Comparison of ENCODE assay signal across 25 cellular contexts in genomic region chr12:66603458-66603857, GRCh38.
DNase-seq lines count a peak whose midpoint lies in the region; ATAC-seq and TF ChIP-seq lines count a peak whose summit lies in the region.
"Had no signal": no experiment of that assay in that cellular context is flagged by ENCODE, and none has a peak within 500 bp of the region (broad histone marks: within the 10 kb centered on the region; RNA-seq: fewer than 3 reads in every experiment).

No MANE protein-coding gene starts in this region.

- H3K9me2 ChIP-seq in DOHH2 (replicated peaks; ENCODE audit: control insufficient read depth, low read length) = no peaks in the 10 kb centered on the region

- ATAC-seq in upper lobe of right lung (no peak), HG03460 (IDR thresholded peaks at IDR 0.05; ENCODE audit: unreplicated experiment) (no peak)
- ATAC-seq: activated CD8-positive, alpha-beta T cell treated with anti-CD3 and anti-CD28 coated beads, Interleukin-2, amount 10 ng/mL, durations not matched to agents 7 days and 5 days; left cardiac atrium; Panc1; sciatic nerve; stimulated activated naive CD8-positive, alpha-beta T cell treated with anti-CD3 and anti-CD28 coated beads, Interleukin-15, amount 100 ng/mL, for 72 hours; T-cell had no signal

- H3K4me1 ChIP-seq in DOHH2 (ENCODE audit: control insufficient read depth, low read length) (peaks cover 100% of the 10 kb centered on the region), upper lobe of right lung (no peaks in the 10 kb centered on the region)

- intact Hi-C loops in upper lobe of right lung (cut with DNase I) = no loop called here

- H3K36me3 ChIP-seq in DOHH2 (ENCODE audit: control insufficient read depth, low read length) (peaks cover 13% of the 10 kb centered on the region), upper lobe of right lung (no peaks in the 10 kb centered on the region)
- H3K36me3 ChIP-seq: neural progenitor cell had no signal

- H3K79me2 ChIP-seq in DOHH2 (ENCODE audit: control insufficient read depth, low read length) = no peaks in the 10 kb centered on the region

- DNase-seq in NCI-H2029 treated with DMSO at 0.1 percent for 48 hours (lab: John Stamatoyannopoulos, UW) = peak; percentile 69
- DNase-seq in NCI-H748 (lab: John Stamatoyannopoulos, UW; ENCODE audit: unreplicated experiment) = peak; percentile 81
- DNase-seq in kidney tubule cell (ENCODE audit: low spot score) = peak; percentile 81
- DNase-seq in GM19238 (ENCODE audit: insufficient read length, low spot score) = no peak
- no peak for DNase-seq in upper lobe of right lung
- DNase-seq in HCEC 1CT = no peak
- DNase-seq: activated CD4-positive, CD25-positive, alpha-beta regulatory T cell treated with anti-CD3 and anti-CD28 coated beads, Interleukin-2, amount 50 U/mL, for 72 hours; activated CD8-positive, alpha-beta T cell treated with anti-CD3 and anti-CD28 coated beads, Interleukin-2, amount 10 ng/mL, durations not matched to agents 7 days and 5 days; activated effector memory CD4-positive, alpha-beta T cell treated with Interleukin-2 at 50 U/mL for 16 hours; activated naive CD8-positive, alpha-beta T cell treated with anti-CD3 and anti-CD28 coated beads, Interleukin-2, amount 10 ng/mL, durations not matched to agents 7 days and 5 days; activated T-cell treated with anti-CD3 and anti-CD28 coated beads for 4 hours; CD4-positive, CD25-positive, alpha-beta regulatory T cell; DMS 273 treated with DMSO at 0.1 percent for 48 hours; GM23248; Karpas-422; left cardiac atrium; stimulated activated CD4-positive, alpha-beta T cell treated with anti-CD3 and anti-CD28 coated beads, Interleukin-15, amount 100 ng/mL, for 24 hours; stimulated activated naive CD8-positive, alpha-beta T cell treated with anti-CD3 and anti-CD28 coated beads, Interleukin-15, amount 100 ng/mL, for 72 hours; T-cell; trophoblast cell had no signal

- TF ChIP-seq CTCF in DOHH2 (IDR thresholded peaks at IDR 0.05; ENCODE audit: low read depth, low read length, poor library complexity, severe bottlenecking) = no peak
- TF ChIP-seq CTCF in upper lobe of right lung (IDR thresholded peaks at IDR 0.05) = no peak

- H3K27me3 ChIP-seq in DOHH2 (ENCODE audit: control insufficient read depth, low read length) (no peaks in the 10 kb centered on the region), upper lobe of right lung (no peaks in the 10 kb centered on the region)
- H3K27me3 ChIP-seq: neural progenitor cell had no signal

- H3K4me2 ChIP-seq in DOHH2 (ENCODE audit: low read length) = peak overlapping the region; percentile 71
- H3K4me2 ChIP-seq: neural progenitor cell had no signal

- no peaks in the 10 kb centered on the region for H4K20me1 ChIP-seq in DOHH2 (ENCODE audit: control insufficient read depth, insufficient read depth, low read depth, low read length)

- H3K9me3 ChIP-seq in DOHH2 (ENCODE audit: control insufficient read depth, insufficient read depth, low read length) = no peaks in the 10 kb centered on the region
- no peaks in the 10 kb centered on the region for H3K9me3 ChIP-seq in upper lobe of right lung

- H3K4me3 ChIP-seq in DOHH2 (ENCODE audit: low read length) (peak overlapping the region; percentile 45), upper lobe of right lung (no peak overlapping the region)
- H3K4me3 ChIP-seq: GM23248, neural progenitor cell had no signal

- peak overlapping the region; percentile 78 for H3K27ac ChIP-seq in DOHH2 (ENCODE audit: low read depth, low read length)
- no peak overlapping the region for H3K27ac ChIP-seq in upper lobe of right lung
- H3K27ac ChIP-seq: GM23248, neural progenitor cell had no signal

- peaks cover 13% of the 10 kb centered on the region for H3F3A ChIP-seq in DOHH2 (ENCODE audit: control insufficient read depth, insufficient read depth)

Comparison
In these comparisons a context has a peak if more than half of its experiments do, and no peak if none do; other contexts are left out.
1. DNase-seq: peak in NCI-H2029 treated with DMSO at 0.1 percent for 48 hours (single experiment), NCI-H748 (single experiment) and kidney tubule cell (single experiment); none in GM19238 (single experiment), upper lobe of right lung (single experiment) and HCEC 1CT (single experiment).